ENCODE assay signal across 8 cellular contexts in genomic region chr17:46979023-46979870, GRCh38. TPM values are rescaled to one million over a fixed set of nuclear protein-coding genes. Genes with fewer than 3 reads are reported as not detected.
DNase-seq lines count a peak whose midpoint lies in the region; ATAC-seq and TF ChIP-seq lines count a peak whose summit lies in the region.

Gene RPRML (minus strand): TSS chr17:46979253. CDS start chr17:46979007, 246 bp downstream.

- H4K20me1 ChIP-seq in SK-N-SH (ENCODE audit: insufficient read depth), result no peaks in the 10 kb centered on the region

- intact Hi-C loops in left lung (cut with DNase I), result no loop called here

- H3K9me3 ChIP-seq in SK-N-SH (no peaks in the 10 kb centered on the region), left lung (no peaks in the 10 kb centered on the region)

- peaks cover 48% of the 10 kb centered on the region for H3K27me3 Mint-ChIP-seq in HFFc6 (ENCODE audit: insufficient read depth)

- no peaks in the 10 kb centered on the region for H3K9me3 Mint-ChIP-seq in HFFc6

- H3K4me3 ChIP-seq in SK-N-SH (ENCODE audit: low read depth in 2 of 2, low read length in 1 of 2), result peak within 1 kb of the TSS; percentile 49 to 67
- H3K4me3 ChIP-seq in left lung, result peak within 1 kb of the TSS; percentile 30 to 45

- no peaks in the 10 kb centered on the region for H3K79me2 ChIP-seq in SK-N-SH (ENCODE audit: insufficient read depth)

- H3K27ac ChIP-seq in SK-N-SH (ENCODE audit: low read depth in 2 of 2, low read length in 1 of 2) (no peak within 1 kb of the TSS), caudate nucleus (ENCODE audit: low read depth, low read length) (peak within 1 kb of the TSS; percentile 88), left lung (no peak within 1 kb of the TSS)

- TF ChIP-seq EP300 in SK-N-SH (IDR thresholded peaks at IDR 0.05; ENCODE audit: borderline replicate concordance in 1 of 2, low read depth in 1 of 2, low read length in 1 of 2), result no peak

- 0 out of 2 replicates have a peak, but pooled peaks cover 4% of the 10 kb centered on the region for H3K36me3 Mint-ChIP-seq in HFFc6 (ENCODE audit: low read depth)

- H3K4me3 Mint-ChIP-seq in HFFc6, result peak within 1 kb of the TSS; percentile 50

- peaks cover 0 to 25% of the 10 kb centered on the region in 2 experiments; a peak in 1 of 4 replicates for H3K4me1 ChIP-seq in SK-N-SH (ENCODE audit: control insufficient read depth in 1 of 2, insufficient read depth in 2 of 2, low read depth in 1 of 2, low read length in 1 of 2)
- H3K4me1 ChIP-seq in left lung, result peaks cover 12 to 15% of the 10 kb centered on the region in 2 donors

- H2AFZ ChIP-seq in SK-N-SH (ENCODE audit: low read depth), result peak within 1 kb of the TSS; percentile 71

- 12% methylated on average over 19 of the region's 73 CpGs for WGBS in SK-N-SH (ENCODE audit: low lambda C conversion rate)

- CTCF ChIA-PET in SK-N-SH (lab: Yijun Ruan, JAX), result interaction anchor here (0.6 to 3.8 kb wide), 6 partner anchors 11 to 934 kb away, joined by 3 to 35 read pairs (median 3); no protein-coding TSS in a partner anchor

- POLR2A ChIA-PET in SK-N-SH (lab: Yijun Ruan, JAX), result no interaction called here

- H3K27me3 ChIP-seq in SK-N-SH (ENCODE audit: insufficient read depth), result peaks cover 15% of the 10 kb centered on the region
- peaks cover 36 to 75% of the 10 kb centered on the region in 2 donors for H3K27me3 ChIP-seq in left lung

- ATAC-seq in left lung (peak; percentile 69), HG02884 (IDR thresholded peaks at IDR 0.05; ENCODE audit: unreplicated experiment) (no peak)

- H3K9me2 ChIP-seq in SK-N-SH, result no peaks in the 10 kb centered on the region

- H3K4me1 Mint-ChIP-seq in HFFc6 (ENCODE audit: low read depth), result peaks cover 11% of the 10 kb centered on the region; the same call in 1 of the 2 replicates

- TF ChIP-seq CTCF in HFFc6 (IDR thresholded peaks at IDR 0.05) (no peak), SK-N-SH (IDR thresholded peaks at IDR 0.05) (no peak), left lung (IDR thresholded peaks at IDR 0.05) (no peak)

- H3K36me3 ChIP-seq in SK-N-SH (replicated peaks in 1 of 2; ENCODE audit: control insufficient read depth in 1 of 2, insufficient read depth in 2 of 2, low read length in 1 of 2) (no peaks in the 10 kb centered on the region), left lung (no peaks in the 10 kb centered on the region)

- peak within 1 kb of the TSS; percentile 86 for H3K4me2 ChIP-seq in SK-N-SH

- peaks cover 4% of the 10 kb centered on the region for H3F3A ChIP-seq in SK-N-SH (replicated peaks; ENCODE audit: insufficient read depth)

- no peak within 1 kb of the TSS for H3K27ac Mint-ChIP-seq in HFFc6

- no peak for TF ChIP-seq RAD21 in SK-N-SH (IDR thresholded peaks at IDR 0.05; ENCODE audit: low read length)

- DNase-seq in Ammon's horn (ENCODE audit: low spot score) (peak; percentile 35), HFFc6 (no peak), SK-N-SH (peak; percentile 86), caudate nucleus (lab: John Stamatoyannopoulos, UW) (peak in 23 of 61 donors; percentile 13 to 62 (median 36)), left lung (no peak), dedifferentiated amniotic fluid mesenchymal stem cell (ENCODE audit: extremely low spot score) (no peak)
- peak in 2 of 3 experiments; percentile 9 to 49 for DNase-seq in stimulated activated CD4-positive, alpha-beta T cell treated with anti-CD3 and anti-CD28 coated beads, TNF-alpha, amount 100 ng/mL, for 24 hours (ENCODE audit: low read depth in 3 of 3)

- peak within 1 kb of the TSS; percentile 11; the same call in 1 of the 2 replicates for H3K9ac ChIP-seq in SK-N-SH

TF ChIP-seq in SK-N-SH, 30 proteins besides CTCF, POLR2A, EP300 and RAD21 (continues in another document):
- TF ChIP-seq REST (IDR thresholded peaks at IDR 0.05; ENCODE audit: low read depth, low read length), result no peak
- TF ChIP-seq NRF1 (IDR thresholded peaks at IDR 0.05; ENCODE audit: low read depth, low read length), result no peak
- no peak for TF ChIP-seq FOXM1 (IDR thresholded peaks at IDR 0.05; ENCODE audit: low read depth)
- no peak for TF ChIP-seq MAX (IDR thresholded peaks at IDR 0.05; ENCODE audit: low read depth)
- no peak for TF ChIP-seq MXI1 (IDR thresholded peaks at IDR 0.05; ENCODE audit: low read depth, low read length)
- no peak for TF ChIP-seq GABPA (IDR thresholded peaks at IDR 0.05; ENCODE audit: low read depth)
- no peak for TF ChIP-seq POLR2AphosphoS5 (IDR thresholded peaks at IDR 0.05; ENCODE audit: low read depth, low read length)
- no peak for TF ChIP-seq MEF2A (IDR thresholded peaks at IDR 0.05; ENCODE audit: borderline replicate concordance, low read depth)
- TF ChIP-seq NFIC (IDR thresholded peaks at IDR 0.05; ENCODE audit: borderline replicate concordance), result no peak
- TF ChIP-seq PBX3 (IDR thresholded peaks at IDR 0.05), result no peak
- TF ChIP-seq IRF3 (IDR thresholded peaks at IDR 0.05; ENCODE audit: low read depth, low read length), result no peak
- TF ChIP-seq SIN3A (IDR thresholded peaks at IDR 0.05; ENCODE audit: borderline replicate concordance, low read depth, low read length), result no peak
- no peak for TF ChIP-seq SMC3 (IDR thresholded peaks at IDR 0.05; ENCODE audit: low read depth, low read length)
- no peak for TF ChIP-seq USF2 (IDR thresholded peaks at IDR 0.05; ENCODE audit: borderline replicate concordance, low read depth, low read length)
- no peak for TF ChIP-seq USF1 (IDR thresholded peaks at IDR 0.05; ENCODE audit: borderline replicate concordance, low read depth)
- no peak for TF ChIP-seq TCF12 (IDR thresholded peaks at IDR 0.05)
- TF ChIP-seq RXRA (IDR thresholded peaks at IDR 0.05; ENCODE audit: borderline replicate concordance, low read depth), result no peak
- no peak for TF ChIP-seq JUND (IDR thresholded peaks at IDR 0.05)

RNA-seq across cellular contexts. Expression of gene RPRML, which starts in this region (rescaled TPM):
- not detected for total RNA-seq in HFFc6 (2021; fragmentation: NEBNext Ultra II Directional; extraction: Animal tissue kit (Norgen Biotek cat#: 25700))
- polyA plus RNA-seq in SK-N-SH (2012; rRNA removed), result not detected in 2 replicates
- polyA plus RNA-seq in SK-N-SH (2012; cell fraction: cytosol; rRNA removed), result not detected in 2 replicates
- polyA plus RNA-seq in SK-N-SH (2012; cell fraction: nucleus; rRNA removed), result 0.06 TPM in 1 of 2 replicates, not detected in the other
- total RNA-seq in left lung, result not detected

Comparison
In these comparisons a context has a peak if more than half of its experiments do, and no peak if none do; other contexts are left out.
1. Peak in DNase-seq, H3K4me3 ChIP-seq, H3K9ac ChIP-seq and H3K4me2 ChIP-seq in SK-N-SH; RNA of the gene not detected or under 1 TPM.
2. Peak in ATAC-seq and H3K4me3 ChIP-seq in left lung; RNA of the gene not detected or under 1 TPM.
3. DNase-seq: peak in Ammon's horn (single experiment) and stimulated activated CD4-positive, alpha-beta T cell treated with anti-CD3 and anti-CD28 coated beads, TNF-alpha, amount 100 ng/mL, for 24 hours (2 of 3); none in HFFc6 (single experiment), left lung (0 of 2) and dedifferentiated amniotic fluid mesenchymal stem cell (single experiment).